In genomic region chr6:41049955-41050354, GRCh38 we compare ENCODE assay signal across 22 cellular contexts. TPM values are rescaled to one million over a fixed set of nuclear protein-coding genes. Genes with fewer than 3 reads are reported as not detected.
DNase-seq lines count a peak whose midpoint lies in the region; ATAC-seq, FAIRE-seq and TF ChIP-seq lines count a peak whose summit lies in the region.
"Had no signal": no experiment of that assay in that cellular context is flagged by ENCODE, and none has a peak within 500 bp of the region (broad histone marks: within the 10 kb centered on the region; RNA-seq: fewer than 3 reads in every experiment).

No MANE protein-coding gene starts in this region.

- 45 to 66% (median 48%) methylated on average over 7 of the region's 7 CpGs for WGBS in psoas muscle, 3 donors

- ATAC-seq in activated CD8-positive, alpha-beta memory T cell treated with anti-CD3 and anti-CD28 coated beads, Interleukin-2, amount 10 ng/mL, durations not matched to agents 7 days and 5 days, result no peak
- no peak for ATAC-seq in psoas muscle
- ATAC-seq in naive thymus-derived CD8-positive, alpha-beta T cell, result no peak

- H3K27me3 ChIP-seq in Caco-2 (replicated peaks; ENCODE audit: control insufficient read depth, insufficient read depth, low read length) (no peaks in the 10 kb centered on the region), psoas muscle (ENCODE audit: insufficient read depth in 3 of 3, low read length in 2 of 3) (no peaks in the 10 kb centered on the region)
- H3K27me3 ChIP-seq: MG63 had no signal

- no peak for FAIRE-seq in H54 (lab: Jason Lieb, UNC)
- FAIRE-seq: G401.6, HTR-8/SVneo had no signal

- peak overlapping the region; percentile 99 for H3K27ac ChIP-seq in psoas muscle
- H3K27ac ChIP-seq: HL-60 had no signal

- no TSS peak for BruUV-seq in Caco-2 (replicated peaks; lab: Mats Ljungman, UMichigan)

- no peak for TF ChIP-seq POLR2A in H54 (IDR thresholded peaks at IDR 0.05; ENCODE audit: low read depth, low read length)

- H3K36me3 ChIP-seq in Caco-2 (ENCODE audit: control insufficient read depth, insufficient read depth, low read length), result no peaks in the 10 kb centered on the region
- no peaks in the 10 kb centered on the region for H3K36me3 ChIP-seq in psoas muscle (ENCODE audit: insufficient read depth in 1 of 2, low read depth in 1 of 2)
- H3K36me3 ChIP-seq: HAP-1, MG63 had no signal

- H3K4me1 ChIP-seq in Caco-2 (peaks cover 99% of the 10 kb centered on the region), psoas muscle (peaks cover 28% of the 10 kb centered on the region)
- H3K4me1 ChIP-seq: HAP-1 had no signal

- in situ Hi-C loops in GM13977 (cut with MboI; ENCODE audit: low pct_unique_long_range_greater_than_20kb, low sequenced_read_pairs, unreplicated experiment), result no loop called here

- H3K4me1 Mint-ChIP-seq in activated CD8-positive, alpha-beta memory T cell treated with anti-CD3 and anti-CD28 coated beads, Interleukin-2, amount 10 ng/mL, durations not matched to agents 7 days and 5 days, result peaks cover 11% of the 10 kb centered on the region
- H3K4me1 Mint-ChIP-seq in Caco-2 (ENCODE audit: low read depth, unreplicated experiment), result peaks cover 83% of the 10 kb centered on the region
- H3K4me1 Mint-ChIP-seq in naive thymus-derived CD8-positive, alpha-beta T cell, result peaks cover 12 to 26% (median 18%) of the 10 kb centered on the region in 4 donors

- no peaks in the 10 kb centered on the region for H3K9me3 Mint-ChIP-seq in activated CD8-positive, alpha-beta memory T cell treated with anti-CD3 and anti-CD28 coated beads, Interleukin-2, amount 10 ng/mL, durations not matched to agents 7 days and 5 days (ENCODE audit: low read depth)
- no peaks in the 10 kb centered on the region for H3K9me3 Mint-ChIP-seq in Caco-2 (ENCODE audit: unreplicated experiment)
- no peaks in the 10 kb centered on the region for H3K9me3 Mint-ChIP-seq in naive thymus-derived CD8-positive, alpha-beta T cell
- H3K9me3 Mint-ChIP-seq: IgD-negative memory B cell had no signal

- no peak overlapping the region for H3K27ac Mint-ChIP-seq in activated CD8-positive, alpha-beta memory T cell treated with anti-CD3 and anti-CD28 coated beads, Interleukin-2, amount 10 ng/mL, durations not matched to agents 7 days and 5 days
- peak overlapping the region; percentile 64 for H3K27ac Mint-ChIP-seq in Caco-2 (ENCODE audit: unreplicated experiment)
- H3K27ac Mint-ChIP-seq in naive thymus-derived CD8-positive, alpha-beta T cell, result peak overlapping the region in 3 of 10 donors; percentile 25 to 56 (median 34)
- H3K27ac Mint-ChIP-seq: IgD-negative memory B cell had no signal

- no peak overlapping the region for H3K4me3 ChIP-seq in Caco-2 (ENCODE audit: low read depth, low read length)
- no peak overlapping the region for H3K4me3 ChIP-seq in psoas muscle
- H3K4me3 ChIP-seq: HAP-1, MG63 had no signal

- peak; percentile 26 for DNase-seq in activated CD8-positive, alpha-beta memory T cell treated with anti-CD3 and anti-CD28 coated beads, Interleukin-2, amount 10 ng/mL, durations not matched to agents 7 days and 5 days
- DNase-seq in activated CD8-positive, alpha-beta memory T cell treated with anti-CD3 and anti-CD28 coated beads, Interleukin-2, amount 50 U/mL, for 48 hours, result no peak
- no peak for DNase-seq in Caco-2
- peak; percentile 48 for DNase-seq in islet precursor cell
- DNase-seq in psoas muscle, result no peak
- DNase-seq in H54 (ENCODE audit: insufficient read length, low spot score), result no peak
- DNase-seq in naive thymus-derived CD8-positive, alpha-beta T cell, result no peak
- no peak for DNase-seq in GM13977 (ENCODE audit: low spot score)
- DNase-seq: 8988T, Kasumi-1, MG63, NCI-H1048, NCI-H1436, NCI-H1930, NCI-H524 had no signal

- H3K9me3 ChIP-seq in Caco-2 (no peaks in the 10 kb centered on the region), psoas muscle (no peaks in the 10 kb centered on the region)
- H3K9me3 ChIP-seq: HAP-1, MG63 had no signal

- CTCF ChIA-PET in activated CD8-positive, alpha-beta memory T cell treated with anti-CD3 and anti-CD28 coated beads, Interleukin-2, amount 10 ng/mL, durations not matched to agents 7 days and 5 days (lab: Charles Lee), result interaction anchor here (0.8 to 2.1 kb wide), 3 partner anchors 10 to 133 kb away, joined by 4 to 7 read pairs (median 4); no protein-coding TSS in a partner anchor
- CTCF ChIA-PET in Caco-2 (lab: Charles Lee), result no interaction called here

- POLR2A ChIA-PET in Caco-2 (lab: Charles Lee), result interaction anchor here (0.6 to 1.3 kb wide), 3 partner anchors 9 to 53 kb away, joined by 3 to 4 read pairs (median 4); partner anchors contain the start of genes NFYA and OARD1
- POLR2A ChIA-PET in naive thymus-derived CD8-positive, alpha-beta T cell (lab: Charles Lee), result no interaction called here

- no peak overlapping the region for H3K4me3 Mint-ChIP-seq in activated CD8-positive, alpha-beta memory T cell treated with anti-CD3 and anti-CD28 coated beads, Interleukin-2, amount 10 ng/mL, durations not matched to agents 7 days and 5 days
- peak overlapping the region; percentile 48 for H3K4me3 Mint-ChIP-seq in Caco-2 (ENCODE audit: unreplicated experiment)
- no peak overlapping the region for H3K4me3 Mint-ChIP-seq in naive thymus-derived CD8-positive, alpha-beta T cell
- H3K4me3 Mint-ChIP-seq: IgD-negative memory B cell had no signal

- TF ChIP-seq CTCF in Caco-2 (IDR thresholded peaks at IDR 0.05; ENCODE audit: insufficient read depth in 1 of 2, low read depth in 1 of 2, low read length in 1 of 2, severe bottlenecking in 1 of 2, unreplicated experiment in 1 of 2) (no peak), psoas muscle (IDR thresholded peaks at IDR 0.05) (no peak), GM13977 (IDR thresholded peaks at IDR 0.05; ENCODE audit: extremely low read depth, insufficient read depth, missing control alignments) (no peak)

- intact Hi-C loops in Caco-2 (cut with micrococcal nuclease; ENCODE audit: unreplicated experiment) (loop anchor here (1.0 kb wide), 2 partner anchors 10 to 15 kb away; no protein-coding TSS in a partner anchor), psoas muscle (cut with DNase I) (no loop called here)

- H3K27me3 Mint-ChIP-seq in activated CD8-positive, alpha-beta memory T cell treated with anti-CD3 and anti-CD28 coated beads, Interleukin-2, amount 10 ng/mL, durations not matched to agents 7 days and 5 days, result no peaks in the 10 kb centered on the region
- H3K27me3 Mint-ChIP-seq in Caco-2 (ENCODE audit: insufficient read depth, unreplicated experiment), result no peaks in the 10 kb centered on the region
- no peaks in the 10 kb centered on the region for H3K27me3 Mint-ChIP-seq in naive thymus-derived CD8-positive, alpha-beta T cell
- H3K27me3 Mint-ChIP-seq: IgD-negative memory B cell had no signal

- H3K36me3 Mint-ChIP-seq in activated CD8-positive, alpha-beta memory T cell treated with anti-CD3 and anti-CD28 coated beads, Interleukin-2, amount 10 ng/mL, durations not matched to agents 7 days and 5 days, result peaks cover 6% of the 10 kb centered on the region
- H3K36me3 Mint-ChIP-seq in Caco-2 (ENCODE audit: insufficient read depth, unreplicated experiment), result no peaks in the 10 kb centered on the region
- peaks cover 0 to 16% (median 8%) of the 10 kb centered on the region in 3 donors for H3K36me3 Mint-ChIP-seq in naive thymus-derived CD8-positive, alpha-beta T cell

RNA-seq across cellular contexts. Expression of gene APOBEC2, which starts 3.0 kb away (rescaled TPM):
- total RNA-seq in activated CD8-positive, alpha-beta memory T cell treated with anti-CD3 and anti-CD28 coated beads, Interleukin-2, amount 10 ng/mL, durations not matched to agents 7 days and 5 days, result not detected
- 2.5 and 4.8 TPM in 2 replicates for total RNA-seq in Caco-2 (2022)
- total RNA-seq in psoas muscle, result 100 to 1,000 TPM; 135 to 511 (median 272) TPM
- 100 to 1,000 TPM in 1 of 3 donors, 10 to 100 TPM in 2; 16.4 to 141 (median 80.7) TPM for polyA plus RNA-seq in psoas muscle
- total RNA-seq in naive thymus-derived CD8-positive, alpha-beta T cell, result not detected
- polyA plus RNA-seq in naive thymus-derived CD8-positive, alpha-beta T cell, result under 1 TPM in 2 of 3 donors, not detected in 1; 0.39 to 0.45 TPM
- total RNA-seq: RPMI7951 had no signal
- polyA plus RNA-seq: AG04450 had no signal

RNA-seq across cellular contexts. Expression of gene TSPO2, which starts 7.7 kb away (rescaled TPM):
- not detected for total RNA-seq in activated CD8-positive, alpha-beta memory T cell treated with anti-CD3 and anti-CD28 coated beads, Interleukin-2, amount 10 ng/mL, durations not matched to agents 7 days and 5 days
- total RNA-seq in Caco-2 (2022) (0.49 and 0.61 TPM in 2 replicates), psoas muscle (under 1 TPM in 1 of 4 donors, not detected in 3; 0.27 TPM)
- not detected for polyA plus RNA-seq in psoas muscle
- total RNA-seq in naive thymus-derived CD8-positive, alpha-beta T cell, result not detected
- not detected for polyA plus RNA-seq in naive thymus-derived CD8-positive, alpha-beta T cell
- total RNA-seq: RPMI7951 had no signal
- polyA plus RNA-seq: AG04450, IgD-negative memory B cell had no signal

RNA-seq across cellular contexts. Expression of gene UNC5CL, which starts 10.9 kb away (rescaled TPM):
- total RNA-seq in activated CD8-positive, alpha-beta memory T cell treated with anti-CD3 and anti-CD28 coated beads, Interleukin-2, amount 10 ng/mL, durations not matched to agents 7 days and 5 days, result 1 to 10 TPM; 1.3 to 2.5 TPM
- total RNA-seq in Caco-2 (2022), result 4.5 and 5.5 TPM in 2 replicates
- under 1 TPM; 0.14 to 0.43 (median 0.28) TPM for total RNA-seq in psoas muscle
- polyA plus RNA-seq in psoas muscle, result under 1 TPM; 0.18 to 0.90 (median 0.33) TPM
- 1 to 10 TPM; 6.3 to 7.3 TPM for total RNA-seq in naive thymus-derived CD8-positive, alpha-beta T cell
- under 1 TPM in 2 of 3 donors, not detected in 1; 0.07 to 0.34 TPM for polyA plus RNA-seq in naive thymus-derived CD8-positive, alpha-beta T cell

RNA-seq across cellular contexts. Expression of gene OARD1, which starts 22.2 kb away (rescaled TPM):
- total RNA-seq in activated CD8-positive, alpha-beta memory T cell treated with anti-CD3 and anti-CD28 coated beads, Interleukin-2, amount 10 ng/mL, durations not matched to agents 7 days and 5 days, result 10 to 100 TPM; 31.7 to 32.4 TPM
- total RNA-seq in Caco-2 (2022) (35.5 and 38.0 TPM in 2 replicates), psoas muscle (10 to 100 TPM; 13.5 to 23.4 (median 16.6) TPM)
- 10 to 100 TPM; 24.6 to 74.6 (median 52.3) TPM for polyA plus RNA-seq in psoas muscle
- 10 to 100 TPM; 48.7 to 52.1 TPM for total RNA-seq in naive thymus-derived CD8-positive, alpha-beta T cell
- polyA plus RNA-seq in naive thymus-derived CD8-positive, alpha-beta T cell, result 10 to 100 TPM; 41.2 to 48.5 (median 48.1) TPM

RNA-seq across cellular contexts. Expression of gene NFYA, which starts 22.8 kb away (rescaled TPM):
- total RNA-seq in activated CD8-positive, alpha-beta memory T cell treated with anti-CD3 and anti-CD28 coated beads, Interleukin-2, amount 10 ng/mL, durations not matched to agents 7 days and 5 days, result 10 to 100 TPM; 25.0 to 31.5 TPM
- 25.7 and 27.7 TPM in 2 replicates for total RNA-seq in Caco-2 (2022)
- 10 to 100 TPM; 11.8 to 14.1 (median 13.0) TPM for total RNA-seq in psoas muscle
- 10 to 100 TPM in 2 of 3 donors, 1 to 10 TPM in 1; 2.7 to 14.2 (median 10.4) TPM for polyA plus RNA-seq in psoas muscle
- total RNA-seq in naive thymus-derived CD8-positive, alpha-beta T cell, result 10 to 100 TPM; 58.9 to 60.0 TPM
- polyA plus RNA-seq in naive thymus-derived CD8-positive, alpha-beta T cell, result 10 to 100 TPM; 17.0 to 27.9 (median 20.4) TPM

Comparison
In these comparisons a context has a peak if more than half of its experiments do, and no peak if none do; other contexts are left out.
1. DNase-seq: peak in activated CD8-positive, alpha-beta memory T cell treated with anti-CD3 and anti-CD28 coated beads, Interleukin-2, amount 10 ng/mL, durations not matched to agents 7 days and 5 days (single experiment) and islet precursor cell (single experiment); none in activated CD8-positive, alpha-beta memory T cell treated with anti-CD3 and anti-CD28 coated beads, Interleukin-2, amount 50 U/mL, for 48 hours (single experiment), Caco-2 (0 of 2), psoas muscle (0 of 2), H54 (single experiment), naive thymus-derived CD8-positive, alpha-beta T cell (0 of 10) and GM13977 (single experiment).
2. RNA of gene APOBEC2, which starts 3.0 kb away (total RNA-seq): 135 to 511 TPM in psoas muscle; 2.5 to 4.8 TPM in Caco-2, not detected in activated CD8-positive, alpha-beta memory T cell treated with anti-CD3 and anti-CD28 coated beads, Interleukin-2, amount 10 ng/mL, durations not matched to agents 7 days and 5 days and not detected in naive thymus-derived CD8-positive, alpha-beta T cell; every median in the first group is over 10 times any median in the second.